In genomic region chr7:137585591-137585990, GRCh38 we compare ENCODE assay signal across 30 cellular contexts.
"Had no signal": no experiment of that assay in that cellular context is flagged by ENCODE, and none has a peak within 500 bp of the region (broad histone marks: within the 10 kb centered on the region; RNA-seq: fewer than 3 reads in every experiment).

No MANE protein-coding gene starts in this region.

- DNase-seq: naive thymus-derived CD4-positive, alpha-beta T cell; natural killer cell; occipital lobe; ovary; posterior cingulate gyrus; psoas muscle; retina; right cardiac atrium; right lobe of liver; sigmoid colon; small intestine; stimulated activated CD4-positive, alpha-beta T cell treated with anti-CD3 and anti-CD28 coated beads, Interleukin-15, amount 100 ng/mL, for 24 hours; stimulated activated CD4-positive, alpha-beta T cell treated with anti-CD3 and anti-CD28 coated beads, Interleukin-2, amount 100 ng/mL, for 24 hours; stimulated activated CD4-positive, alpha-beta T cell treated with anti-CD3 and anti-CD28 coated beads, Interleukin-2, amount 100 ng/mL, for 48 hours; stimulated activated CD4-positive, alpha-beta T cell treated with anti-CD3 and anti-CD28 coated beads, Interleukin-4, amount 100 ng/mL, for 24 hours; stimulated activated naive CD4-positive, alpha-beta T cell; stimulated activated naive CD8-positive, alpha-beta T cell treated with anti-CD3 and anti-CD28 coated beads, Interleukin-15, amount 100 ng/mL, for 72 hours; stimulated activated naive CD8-positive, alpha-beta T cell treated with anti-CD3 and anti-CD28 coated beads, Interleukin-15, Interleukin-2, amounts not matched to agents 100 U/mL and 50 U/mL, for 24 hours; substantia nigra; testis; tibial artery; transverse colon; upper lobe of right lung; uterus had no signal

- H3K4me3 ChIP-seq: ovary, psoas muscle, right lobe of liver, sigmoid colon, suprapubic skin, testis, tibial artery, transverse colon, upper lobe of right lung, uterus had no signal

- H2AFZ ChIP-seq: parathyroid adenoma had no signal

- H3K4me3 Mint-ChIP-seq: naive thymus-derived CD4-positive, alpha-beta T cell; natural killer cell; nephron; stimulated activated memory B cell treated with anti-CD40 and anti-IgM and Interleukin-4, amounts not matched to agents 10 μg/mL and 1 μg/mL and 100 μg/mL, for 72 hours; stimulated activated naive CD8-positive, alpha-beta T cell treated with anti-CD3 and anti-CD28 coated beads, Interleukin-15, amount 100 ng/mL, for 72 hours; type B pancreatic cell had no signal

- ATAC-seq: naive thymus-derived CD4-positive, alpha-beta T cell; natural killer cell; psoas muscle; right cardiac atrium; right lobe of liver; stimulated activated memory B cell treated with anti-CD40 and anti-IgM and Interleukin-4, amounts not matched to agents 10 μg/mL and 1 μg/mL and 100 μg/mL, for 72 hours; stimulated activated naive CD8-positive, alpha-beta T cell treated with anti-CD3 and anti-CD28 coated beads, Interleukin-15, amount 100 ng/mL, for 72 hours; stimulated activated naive CD8-positive, alpha-beta T cell treated with anti-CD3 and anti-CD28 coated beads, Interleukin-15, Interleukin-2, amounts not matched to agents 100 U/mL and 50 U/mL, for 24 hours; upper lobe of right lung had no signal

- H3K9ac ChIP-seq: parathyroid adenoma had no signal

- H3K4me1 Mint-ChIP-seq: naive thymus-derived CD4-positive, alpha-beta T cell; natural killer cell; stimulated activated memory B cell treated with anti-CD40 and anti-IgM and Interleukin-4, amounts not matched to agents 10 μg/mL and 1 μg/mL and 100 μg/mL, for 72 hours; stimulated activated naive CD8-positive, alpha-beta T cell treated with anti-CD3 and anti-CD28 coated beads, Interleukin-15, amount 100 ng/mL, for 72 hours had no signal

- H3K79me2 ChIP-seq: parathyroid adenoma had no signal

- H3K36me3 ChIP-seq: ovary, right lobe of liver, sigmoid colon, suprapubic skin, tibial artery, transverse colon, upper lobe of right lung, uterus had no signal

- H3K27ac ChIP-seq: ovary, parathyroid adenoma, psoas muscle, right lobe of liver, sigmoid colon, suprapubic skin, testis, tibial artery, transverse colon, upper lobe of right lung, uterus had no signal

- H3K27me3 ChIP-seq: ovary, right lobe of liver, sigmoid colon, suprapubic skin, testis, tibial artery, transverse colon, upper lobe of right lung, uterus had no signal

- H3K9me3 Mint-ChIP-seq: natural killer cell; nephron; stimulated activated memory B cell treated with anti-CD40 and anti-IgM and Interleukin-4, amounts not matched to agents 10 μg/mL and 1 μg/mL and 100 μg/mL, for 72 hours; stimulated activated naive CD8-positive, alpha-beta T cell treated with anti-CD3 and anti-CD28 coated beads, Interleukin-15, amount 100 ng/mL, for 72 hours; type B pancreatic cell had no signal

- H3K27me3 Mint-ChIP-seq: stimulated activated memory B cell treated with anti-CD40 and anti-IgM and Interleukin-4, amounts not matched to agents 10 μg/mL and 1 μg/mL and 100 μg/mL, for 72 hours; stimulated activated naive CD8-positive, alpha-beta T cell treated with anti-CD3 and anti-CD28 coated beads, Interleukin-15, amount 100 ng/mL, for 72 hours; type B pancreatic cell had no signal

- H3K9me3 ChIP-seq: ovary, psoas muscle, right lobe of liver, sigmoid colon, suprapubic skin, testis, tibial artery, transverse colon, upper lobe of right lung, uterus had no signal

- H3K27ac Mint-ChIP-seq: naive thymus-derived CD4-positive, alpha-beta T cell; natural killer cell; nephron; progenitor cell of endocrine pancreas; stimulated activated memory B cell treated with anti-CD40 and anti-IgM and Interleukin-4, amounts not matched to agents 10 μg/mL and 1 μg/mL and 100 μg/mL, for 72 hours; stimulated activated naive CD8-positive, alpha-beta T cell treated with anti-CD3 and anti-CD28 coated beads, Interleukin-15, amount 100 ng/mL, for 72 hours; type B pancreatic cell had no signal

- H3K4me1 ChIP-seq: parathyroid adenoma, psoas muscle, right lobe of liver, suprapubic skin, testis, upper lobe of right lung, uterus had no signal

- H3K36me3 Mint-ChIP-seq: naive thymus-derived CD4-positive, alpha-beta T cell; natural killer cell; stimulated activated memory B cell treated with anti-CD40 and anti-IgM and Interleukin-4, amounts not matched to agents 10 μg/mL and 1 μg/mL and 100 μg/mL, for 72 hours; type B pancreatic cell had no signal
